25 cellular contexts compared by ENCODE assay signal in genomic region chr4:147928400-147928799, GRCh38.
DNase-seq lines count a peak whose midpoint lies in the region; ATAC-seq, FAIRE-seq and TF ChIP-seq lines count a peak whose summit lies in the region.
"Had no signal": no experiment of that assay in that cellular context is flagged by ENCODE, and none has a peak within 500 bp of the region (broad histone marks: within the 10 kb centered on the region; RNA-seq: fewer than 3 reads in every experiment).

No MANE protein-coding gene starts in this region.

- H2AFZ ChIP-seq in astrocyte (ENCODE audit: low read depth, low read length) (no peak overlapping the region), mesenchymal stem cell (ENCODE audit: low read depth, low read length) (no peak overlapping the region)

- FAIRE-seq in astrocyte (lab: Jason Lieb, UNC), result no peak
- FAIRE-seq: GM12892 had no signal

- H3K27me3 ChIP-seq in left ventricle myocardium inferior (ENCODE audit: low read depth) (no peaks in the 10 kb centered on the region), astrocyte (ENCODE audit: insufficient read depth, low read length) (no peaks in the 10 kb centered on the region), tibial artery (no peaks in the 10 kb centered on the region), HAP-1 (ENCODE audit: low read depth) (no peaks in the 10 kb centered on the region), mesenchymal stem cell (ENCODE audit: control insufficient read depth in 1 of 2, insufficient read depth in 1 of 2, low read length in 2 of 2) (no peaks in the 10 kb centered on the region)
- H3K27me3 ChIP-seq: ascending aorta, dorsolateral prefrontal cortex, uterus had no signal

- H3K79me2 ChIP-seq in astrocyte (ENCODE audit: insufficient read depth, low read length), result no peaks in the 10 kb centered on the region

- DNase-seq in left ventricle myocardium inferior, result no peak
- DNase-seq in Right ventricle myocardium superior, result no peak
- no peak for DNase-seq in astrocyte (ENCODE audit: low read depth)
- DNase-seq in glomerular endothelial cell (ENCODE audit: extremely low read depth, low read depth, low spot score), result peak; percentile 5
- DNase-seq in tibial artery, result no peak
- no peak for DNase-seq in HAP-1 (ENCODE audit: low spot score in 2 of 2)
- no peak for DNase-seq in mesenchymal stem cell
- DNase-seq: activated CD4-positive, alpha-beta T cell treated with anti-CD3 and anti-CD28 coated beads for 48 hours; activated CD8-positive, alpha-beta memory T cell treated with anti-CD3 and anti-CD28 coated beads, Interleukin-2, amount 50 U/mL, for 48 hours; Caco-2; dorsolateral prefrontal cortex; GOT3; Kasumi-1; naive thymus-derived CD8-positive, alpha-beta T cell; NCI-H1436; NCI-H2227 treated with DMSO at 0.1 percent for 48 hours; NK-92 treated with Interleukin-12 subunit alpha and Interleukin-12 subunit beta, amount 100 ng/mL, for 24 hours; SIG-M5; stimulated activated CD4-positive, alpha-beta T cell treated with anti-CD3 and anti-CD28 coated beads, Interleukin-15, amount 100 ng/mL, for 24 hours; T-helper 17 cell; uterus had no signal

- no peak overlapping the region for H2BK120ac ChIP-seq in mesenchymal stem cell (ENCODE audit: low read depth, low read length)

- no peaks in the 10 kb centered on the region for H3K9me3 ChIP-seq in left ventricle myocardium inferior (replicated peaks)
- H3K9me3 ChIP-seq in astrocyte (ENCODE audit: insufficient read depth, low read depth, low read length), result no peaks in the 10 kb centered on the region
- H3K9me3 ChIP-seq in tibial artery, result no peaks in the 10 kb centered on the region
- no peaks in the 10 kb centered on the region for H3K9me3 ChIP-seq in HAP-1
- no peaks in the 10 kb centered on the region for H3K9me3 ChIP-seq in mesenchymal stem cell (ENCODE audit: control insufficient read depth, low read length)
- H3K9me3 ChIP-seq: ascending aorta, Caco-2, uterus had no signal

- no peak overlapping the region for H2AK5ac ChIP-seq in mesenchymal stem cell (ENCODE audit: low read length, severe bottlenecking)

- peaks cover 41% of the 10 kb centered on the region for H3K4me1 ChIP-seq in left ventricle myocardium inferior
- no peaks in the 10 kb centered on the region for H3K4me1 ChIP-seq in astrocyte (ENCODE audit: insufficient read depth, low read length)
- H3K4me1 ChIP-seq in tibial artery, result peaks cover 0 to 22% (median 4%) of the 10 kb centered on the region in 4 donors
- H3K4me1 ChIP-seq in HAP-1, result no peaks in the 10 kb centered on the region
- H3K4me1 ChIP-seq in mesenchymal stem cell (ENCODE audit: control insufficient read depth, insufficient read depth, low read depth, low read length), result peaks cover 4% of the 10 kb centered on the region
- H3K4me1 ChIP-seq: Caco-2, uterus had no signal

- no peak overlapping the region for H3K27ac Mint-ChIP-seq in astrocyte (ENCODE audit: unreplicated experiment)
- H3K27ac Mint-ChIP-seq: naive thymus-derived CD8-positive, alpha-beta T cell; stimulated activated naive CD8-positive, alpha-beta T cell treated with anti-CD3 and anti-CD28 coated beads, Interleukin-15, Interleukin-2, amounts not matched to agents 100 ng/mL and 50 ng/mL, for 24 hours; T-helper 17 cell had no signal

- 94% methylated on average over 4 of the region's 5 CpGs for WGBS in mesenchymal stem cell

- peaks cover 10% of the 10 kb centered on the region for H3K36me3 Mint-ChIP-seq in astrocyte (ENCODE audit: low read depth, unreplicated experiment)

- H3K4me3 ChIP-seq in left ventricle myocardium inferior (no peak overlapping the region), astrocyte (ENCODE audit: insufficient read depth, low read depth, low read length) (no peak overlapping the region), tibial artery (no peak overlapping the region), HAP-1 (no peak overlapping the region), mesenchymal stem cell (ENCODE audit: insufficient read depth in 1 of 2, low read depth in 1 of 2, low read length in 2 of 2) (no peak overlapping the region)
- H3K4me3 ChIP-seq: ascending aorta, dorsolateral prefrontal cortex, uterus had no signal

- H3K23ac ChIP-seq in mesenchymal stem cell (ENCODE audit: low read length in 2 of 2), result no peak overlapping the region

- no peak overlapping the region for H4K8ac ChIP-seq in mesenchymal stem cell (ENCODE audit: low read length)

- no peak overlapping the region for H3K4ac ChIP-seq in mesenchymal stem cell (ENCODE audit: low read depth in 1 of 2, low read length in 2 of 2)

- H3K4me3 Mint-ChIP-seq in astrocyte (ENCODE audit: unreplicated experiment), result no peak overlapping the region
- H3K4me3 Mint-ChIP-seq: naive thymus-derived CD8-positive, alpha-beta T cell; stimulated activated naive CD8-positive, alpha-beta T cell treated with anti-CD3 and anti-CD28 coated beads, Interleukin-15, Interleukin-2, amounts not matched to agents 100 ng/mL and 50 ng/mL, for 24 hours; T-helper 17 cell had no signal

- H3K9ac ChIP-seq in astrocyte (ENCODE audit: low read length), result no peak overlapping the region
- H3K9ac ChIP-seq in mesenchymal stem cell (ENCODE audit: low read length), result no peak overlapping the region

- H3K27me3 Mint-ChIP-seq in astrocyte (ENCODE audit: low read depth, unreplicated experiment), result no peaks in the 10 kb centered on the region
- H3K27me3 Mint-ChIP-seq: naive thymus-derived CD8-positive, alpha-beta T cell; stimulated activated naive CD8-positive, alpha-beta T cell treated with anti-CD3 and anti-CD28 coated beads, Interleukin-15, Interleukin-2, amounts not matched to agents 100 ng/mL and 50 ng/mL, for 24 hours; T-helper 17 cell had no signal

- no peak for ATAC-seq in Right ventricle myocardium superior (ENCODE audit: poor library complexity)
- ATAC-seq in HG03565 (IDR thresholded peaks at IDR 0.05; ENCODE audit: unreplicated experiment), result no peak
- ATAC-seq: naive thymus-derived CD8-positive, alpha-beta T cell; T-helper 17 cell had no signal

- in situ Hi-C loops in HAP-1 (cut with MboI; ENCODE audit: low sequenced_read_pairs), result no loop called here

- no peak overlapping the region for H4K91ac ChIP-seq in mesenchymal stem cell (ENCODE audit: low read length)

- no peak overlapping the region for H2BK12ac ChIP-seq in mesenchymal stem cell (ENCODE audit: low read length in 2 of 2)

- H3K27ac ChIP-seq in left ventricle myocardium inferior (replicated peaks) (peak overlapping the region; percentile 70), astrocyte (ENCODE audit: low read depth, low read length) (no peak overlapping the region), tibial artery (peak overlapping the region; percentile 29 to 48), mesenchymal stem cell (ENCODE audit: low read length, poor library complexity, severe bottlenecking) (no peak overlapping the region)
- H3K27ac ChIP-seq: uterus had no signal

- no peak overlapping the region for H3K18ac ChIP-seq in mesenchymal stem cell (ENCODE audit: low read depth in 1 of 2, low read length in 2 of 2)

- no peak overlapping the region for H2BK15ac ChIP-seq in mesenchymal stem cell (ENCODE audit: low read depth, poor library complexity, severe bottlenecking)

- no peak overlapping the region for H2BK5ac ChIP-seq in mesenchymal stem cell (ENCODE audit: low read depth, low read length, poor library complexity, severe bottlenecking)

- no peaks in the 10 kb centered on the region for H3K9me3 Mint-ChIP-seq in astrocyte (ENCODE audit: unreplicated experiment)
- H3K9me3 Mint-ChIP-seq: stimulated activated naive CD8-positive, alpha-beta T cell treated with anti-CD3 and anti-CD28 coated beads, Interleukin-15, Interleukin-2, amounts not matched to agents 100 ng/mL and 50 ng/mL, for 24 hours had no signal

- no peak for TF ChIP-seq CTCF in left ventricle myocardium inferior (IDR thresholded peaks at IDR 0.05; ENCODE audit: borderline replicate concordance)
- no peak for TF ChIP-seq CTCF in astrocyte (IDR thresholded peaks at IDR 0.05; ENCODE audit: insufficient read depth, low read depth, low read length)
- no peak for TF ChIP-seq CTCF in tibial artery (IDR thresholded peaks at IDR 0.05)

- H3K4me1 Mint-ChIP-seq in astrocyte (ENCODE audit: low read depth, unreplicated experiment), result peaks cover 3% of the 10 kb centered on the region
- H3K4me1 Mint-ChIP-seq: naive thymus-derived CD8-positive, alpha-beta T cell had no signal

- H4K20me1 ChIP-seq in astrocyte (ENCODE audit: insufficient read depth, low read length), result peaks cover 9% of the 10 kb centered on the region

- H3K36me3 ChIP-seq in left ventricle myocardium inferior (peaks cover 7% of the 10 kb centered on the region), astrocyte (ENCODE audit: insufficient read depth, low read length) (peaks cover 4% of the 10 kb centered on the region), tibial artery (peaks cover 11 to 27% (median 20%) of the 10 kb centered on the region in 3 donors), HAP-1 (replicated peaks) (no peaks in the 10 kb centered on the region; the same call in 1 of the 2 replicates), mesenchymal stem cell (ENCODE audit: control insufficient read depth in 1 of 2, insufficient read depth in 2 of 2, low read depth in 1 of 2, low read length in 2 of 2) (peaks cover 3 to 73% of the 10 kb centered on the region in 2 experiments)
- H3K36me3 ChIP-seq: uterus had no signal

- H3K4me2 ChIP-seq in astrocyte (ENCODE audit: low read length) (peak overlapping the region; percentile 4), mesenchymal stem cell (ENCODE audit: low read length, poor library complexity, severe bottlenecking) (no peak overlapping the region)

- H3K14ac ChIP-seq in mesenchymal stem cell (ENCODE audit: low read length in 2 of 2), result no peak overlapping the region

- intact Hi-C loops in left ventricle myocardium inferior (cut with micrococcal nuclease), result no loop called here
- intact Hi-C loops in Right ventricle myocardium superior (cut with DNase I), result no loop called here
- intact Hi-C loops in tibial artery (cut with DNase I; ENCODE audit: low total_unique reads), result no loop called here

- H3K79me1 ChIP-seq in mesenchymal stem cell (replicated peaks; ENCODE audit: low read length, poor library complexity, severe bottlenecking), result peaks cover 8% of the 10 kb centered on the region

Comparison
In these comparisons a context has a peak if more than half of its experiments do, and no peak if none do; other contexts are left out.
1. H3K27ac ChIP-seq: peak in left ventricle myocardium inferior (single experiment) and tibial artery (2 of 2); none in astrocyte (single experiment) and mesenchymal stem cell (single experiment).